In genomic region chr1:224137518-224137917, GRCh38 we compare ENCODE assay signal across 21 cellular contexts. TPM values are rescaled to one million over a fixed set of nuclear protein-coding genes. Genes with fewer than 3 reads are reported as not detected.
DNase-seq lines count a peak whose midpoint lies in the region; ATAC-seq, FAIRE-seq and TF ChIP-seq lines count a peak whose summit lies in the region.
"Had no signal": no experiment of that assay in that cellular context is flagged by ENCODE, and none has a peak within 500 bp of the region (broad histone marks: within the 10 kb centered on the region; RNA-seq: fewer than 3 reads in every experiment).

No MANE protein-coding gene starts in this region.

- no peaks in the 10 kb centered on the region for H3K27me3 ChIP-seq in GM12878 (replicated peaks in 1 of 2; ENCODE audit: control insufficient read depth in 2 of 2, insufficient read depth in 2 of 2, low read length in 1 of 2)

- SMC1A ChIA-PET in GM12878 (lab: Charles Lee; ENCODE audit: uncharacterized antibody, unreplicated experiment) = interaction anchor here (0.6 to 0.8 kb wide), 2 partner anchors 8 to 54 kb away, joined by 3 read pairs; no protein-coding TSS in a partner anchor

- H3K79me2 ChIP-seq in GM12878 (ENCODE audit: control insufficient read depth, insufficient read depth, low read length) = no peaks in the 10 kb centered on the region

- POLR2A ChIA-PET in HEK293 (lab: Yijun Ruan, JAX) (interaction anchor here (1.0 kb wide), 1 partner anchor 361 kb away, joined by 3 read pairs; no protein-coding TSS in a partner anchor), GM12878 (lab: Charles Lee) (no interaction called here)
- POLR2A ChIA-PET in naive thymus-derived CD8-positive, alpha-beta T cell (lab: Charles Lee) = interaction anchor here (0.5 to 1.2 kb wide), 2 partner anchors 45 to 214 kb away, joined by 3 to 4 read pairs; partner anchors contain the start of gene DEGS1

- CTCF ChIA-PET in HEK293 (lab: Yijun Ruan, JAX) (interaction anchor here (0.6 to 2.3 kb wide), 4 partner anchors 9 to 399 kb away, joined by 3 to 7 read pairs (median 3); no protein-coding TSS in a partner anchor), GM12878 (lab: Yijun Ruan, JAX) (interaction anchor here (0.8 to 2.0 kb wide), 4 partner anchors 16 to 320 kb away, joined by 3 to 8 read pairs (median 4); no protein-coding TSS in a partner anchor)

- no peak overlapping the region for H3K4me3 Mint-ChIP-seq in activated naive CD4-positive, alpha-beta T cell treated with anti-CD3 and anti-CD28 coated beads, Interleukin-2, amount 50 U/mL, for 24 hours
- no peak overlapping the region for H3K4me3 Mint-ChIP-seq in stimulated activated memory B cell treated with anti-CD40 and anti-IgM and Interleukin-4, amounts not matched to agents 10 μg/mL and 1 μg/mL and 100 μg/mL, for 72 hours
- no peak overlapping the region for H3K4me3 Mint-ChIP-seq in naive thymus-derived CD8-positive, alpha-beta T cell
- H3K4me3 Mint-ChIP-seq: CD14-positive monocyte, IgD-negative memory B cell had no signal

- no peak for DNase-seq in activated naive CD4-positive, alpha-beta T cell (lab: John Stamatoyannopoulos, UW)
- DNase-seq in GM12878 (ENCODE audit: low read depth, low spot score) (no peak), NCI-H2029 treated with DMSO at 0.1 percent for 48 hours (lab: John Stamatoyannopoulos, UW) (no peak)
- DNase-seq in stimulated activated CD4-positive, alpha-beta T cell treated with anti-CD3 and anti-CD28 coated beads, Interleukin-12 subunit alpha, Interleukin-12 subunit beta, amount 100 ng/mL, for 4 hours = no peak
- no peak for DNase-seq in naive thymus-derived CD8-positive, alpha-beta T cell
- DNase-seq: DMS53, GDM1, GM23248, HCEC 1CT, Karpas-422, NCI-H1694, NCI-H2081 treated with DMSO at 0.1 percent for 48 hours, NCI-H446, NCI-H526, Right ventricle myocardium superior had no signal

- H3K4me1 Mint-ChIP-seq in activated naive CD4-positive, alpha-beta T cell treated with anti-CD3 and anti-CD28 coated beads, Interleukin-2, amount 50 U/mL, for 24 hours = no peaks in the 10 kb centered on the region
- peaks cover 8% of the 10 kb centered on the region for H3K4me1 Mint-ChIP-seq in stimulated activated memory B cell treated with anti-CD40 and anti-IgM and Interleukin-4, amounts not matched to agents 10 μg/mL and 1 μg/mL and 100 μg/mL, for 72 hours
- H3K4me1 Mint-ChIP-seq in naive thymus-derived CD8-positive, alpha-beta T cell = no peaks in the 10 kb centered on the region
- H3K4me1 Mint-ChIP-seq: CD14-positive monocyte, IgD-negative memory B cell had no signal

- no peaks in the 10 kb centered on the region for H3K4me1 ChIP-seq in HEK293 (ENCODE audit: control insufficient read depth, insufficient read depth, low read length)
- no peaks in the 10 kb centered on the region for H3K4me1 ChIP-seq in GM12878 (ENCODE audit: control insufficient read depth, insufficient read depth, low read length)

- H3K9me3 ChIP-seq in HEK293 (ENCODE audit: control insufficient read depth, insufficient read depth, low read depth, low read length) (no peaks in the 10 kb centered on the region), GM12878 (replicated peaks; ENCODE audit: control insufficient read depth, insufficient read depth, low read length) (no peaks in the 10 kb centered on the region)

- peak overlapping the region; percentile 41 for H3K27ac Mint-ChIP-seq in activated naive CD4-positive, alpha-beta T cell treated with anti-CD3 and anti-CD28 coated beads, Interleukin-2, amount 50 U/mL, for 24 hours
- peak overlapping the region; percentile 52 for H3K27ac Mint-ChIP-seq in stimulated activated memory B cell treated with anti-CD40 and anti-IgM and Interleukin-4, amounts not matched to agents 10 μg/mL and 1 μg/mL and 100 μg/mL, for 72 hours
- H3K27ac Mint-ChIP-seq in naive thymus-derived CD8-positive, alpha-beta T cell = peak overlapping the region in 2 of 10 donors; percentile 35 to 64
- H3K27ac Mint-ChIP-seq: IgD-negative memory B cell had no signal

- no peak for ATAC-seq in GM12878
- peak; percentile 47 for ATAC-seq in stimulated activated memory B cell treated with anti-CD40 and anti-IgM and Interleukin-4, amounts not matched to agents 10 μg/mL and 1 μg/mL and 100 μg/mL, for 72 hours
- ATAC-seq in naive thymus-derived CD8-positive, alpha-beta T cell = no peak

- TF ChIP-seq EP300 in GM12878 (IDR thresholded peaks at IDR 0.05; ENCODE audit: borderline replicate concordance in 1 of 2, control insufficient read depth in 1 of 2, low read depth in 2 of 2, low read length in 2 of 2) = no peak

- no peak for TF ChIP-seq CTCF in HEK293 (tag by site-specific recombination; IDR thresholded peaks at IDR 0.05)
- no peak for TF ChIP-seq CTCF in GM12878 (IDR thresholded peaks at IDR 0.05 in 2 of 3, conservative IDR thresholded peaks at IDR 0.05 in 1 of 3; ENCODE audit: control insufficient read depth in 2 of 3, extremely low read depth in 1 of 3, insufficient read depth in 1 of 3, low read depth in 3 of 3, low read length in 3 of 3)

- H3K9ac ChIP-seq in GM12878 (ENCODE audit: control insufficient read depth, insufficient read depth, low read length) = no peak overlapping the region
- H3K9ac ChIP-seq: GM23248 had no signal

- peaks cover 3% of the 10 kb centered on the region for H3K36me3 Mint-ChIP-seq in activated naive CD4-positive, alpha-beta T cell treated with anti-CD3 and anti-CD28 coated beads, Interleukin-2, amount 50 U/mL, for 24 hours
- peaks cover 19% of the 10 kb centered on the region for H3K36me3 Mint-ChIP-seq in stimulated activated memory B cell treated with anti-CD40 and anti-IgM and Interleukin-4, amounts not matched to agents 10 μg/mL and 1 μg/mL and 100 μg/mL, for 72 hours
- H3K36me3 Mint-ChIP-seq in naive thymus-derived CD8-positive, alpha-beta T cell = peaks cover 0 to 78% (median 10%) of the 10 kb centered on the region in 3 donors

- intact Hi-C loops in GM12878 (cut with micrococcal nuclease; ENCODE audit: unreplicated experiment) = no loop called here

- no peak for FAIRE-seq in GM12878 (lab: Jason Lieb, UNC)
- FAIRE-seq: A204.1 had no signal

- no peak overlapping the region for H2AFZ ChIP-seq in GM12878 (ENCODE audit: control insufficient read depth, low read depth, low read length)
- H2AFZ ChIP-seq: GM23248 had no signal

- in situ Hi-C loops in GM12878 (cut with MboI) = no loop called here

- H3K36me3 ChIP-seq in HEK293 (ENCODE audit: control insufficient read depth in 2 of 2, insufficient read depth in 1 of 2, low read length in 2 of 2) (peaks cover 62 to 82% of the 10 kb centered on the region in 2 experiments), GM12878 (ENCODE audit: control insufficient read depth in 2 of 2, insufficient read depth in 2 of 2, low read length in 1 of 2) (peaks cover 0 to 10% of the 10 kb centered on the region in 2 experiments; a peak in 2 of 4 replicates)

- H3K27ac ChIP-seq in HEK293 (ENCODE audit: extremely low read depth, low read depth, low read length) (no peak overlapping the region), GM12878 (ENCODE audit: control insufficient read depth, insufficient read depth) (no peak overlapping the region)
- H3K27ac ChIP-seq: GM23248 had no signal

- TF ChIP-seq RAD21 in GM12878 (IDR thresholded peaks at IDR 0.05; ENCODE audit: insufficient read depth, low read depth, low read length) = no peak

- no peaks in the 10 kb centered on the region for H4K20me1 ChIP-seq in GM12878 (ENCODE audit: control insufficient read depth, insufficient read depth)

- H3K4me3 ChIP-seq in HEK293 (ENCODE audit: low read depth, low read length) = no peak overlapping the region
- H3K4me3 ChIP-seq in GM12878 = no peak overlapping the region
- H3K4me3 ChIP-seq: GM23248 had no signal

- BruUV-seq in GM12878 (replicated peaks; lab: Mats Ljungman, UMichigan) = TSS peak; percentile 43

- RAD21 ChIA-PET in GM12878 (lab: Charles Lee; ENCODE audit: unreplicated experiment) = interaction anchor here (1.0 kb wide), 1 partner anchor 32 kb away, joined by 3 read pairs; no protein-coding TSS in a partner anchor

- H3K9me3 Mint-ChIP-seq in activated naive CD4-positive, alpha-beta T cell treated with anti-CD3 and anti-CD28 coated beads, Interleukin-2, amount 50 U/mL, for 24 hours = no peaks in the 10 kb centered on the region
- no peaks in the 10 kb centered on the region for H3K9me3 Mint-ChIP-seq in stimulated activated memory B cell treated with anti-CD40 and anti-IgM and Interleukin-4, amounts not matched to agents 10 μg/mL and 1 μg/mL and 100 μg/mL, for 72 hours
- H3K9me3 Mint-ChIP-seq in naive thymus-derived CD8-positive, alpha-beta T cell = no peaks in the 10 kb centered on the region
- H3K9me3 Mint-ChIP-seq: CD14-positive monocyte, IgD-negative memory B cell had no signal

- no peaks in the 10 kb centered on the region for H3K27me3 Mint-ChIP-seq in activated naive CD4-positive, alpha-beta T cell treated with anti-CD3 and anti-CD28 coated beads, Interleukin-2, amount 50 U/mL, for 24 hours
- H3K27me3 Mint-ChIP-seq in stimulated activated memory B cell treated with anti-CD40 and anti-IgM and Interleukin-4, amounts not matched to agents 10 μg/mL and 1 μg/mL and 100 μg/mL, for 72 hours = no peaks in the 10 kb centered on the region
- H3K27me3 Mint-ChIP-seq in naive thymus-derived CD8-positive, alpha-beta T cell = no peaks in the 10 kb centered on the region
- H3K27me3 Mint-ChIP-seq: IgD-negative memory B cell had no signal

- H3K4me2 ChIP-seq in GM12878 (ENCODE audit: control insufficient read depth, insufficient read depth) = no peak overlapping the region

- no peak for TF ChIP-seq POLR2A in GM12878 (IDR thresholded peaks at IDR 0.05; ENCODE audit: low read depth, low read length)

RNA-seq across cellular contexts. Expression of gene FBXO28, which starts 23.6 kb away (rescaled TPM):
- total RNA-seq in GM12878 (2013; cell fraction: nucleolus; rRNA removed) = 62.1 and 71.4 TPM in 2 replicates
- total RNA-seq in GM12878 (2014; rRNA removed) (15.5 and 20.6 TPM in 2 replicates), GM12878 (2014; rRNA removed; fragmentation: Illumina TruSeq; extraction: Trizol) (17.7 and 18.1 TPM in 2 replicates), GM12878 (2021) (20.5 and 23.2 TPM in 2 replicates)
- polyA plus RNA-seq in GM12878 (2011; ENCODE audit: low read depth) = 5.1 TPM
- polyA plus RNA-seq in GM12878 (2011; rRNA removed) (18.7 and 31.3 TPM in 2 replicates), GM12878 (2014; fragmentation: Illumina TruSeq; extraction: Trizol) (14.1 and 16.3 TPM in 2 replicates), GM12878 (2014; fragmentation: Nextera tagmentation; extraction: Ambion mirVana) (1 to 10 TPM; 4.3 to 4.5 TPM), GM12878 (2014; rRNA removed) (13.3 and 15.4 TPM in 2 replicates), GM12878 (2016; fragmentation: Nextera tagmentation; extraction: Ambion mirVana) (10 to 100 TPM; 18.7 to 21.5 TPM)
- 8.7 and 10.0 TPM in 2 replicates for polyA plus RNA-seq in GM12878 (2011; cell fraction: cytosol; rRNA removed)
- 9.9 and 10.9 TPM in 2 replicates for polyA plus RNA-seq in GM12878 (2011; cell fraction: nucleus; rRNA removed)
- 9.2 and 11.0 TPM in 2 replicates for polyA plus RNA-seq in GM12878 (2012)
- 14.9 and 21.6 TPM in 2 replicates for polyA minus RNA-seq in GM12878 (2011; rRNA and poly(A)+ RNA removed)
- polyA minus RNA-seq in GM12878 (2011; cell fraction: cytosol; rRNA and poly(A)+ RNA removed) = 5.1 and 8.5 TPM in 2 replicates
- polyA minus RNA-seq in GM12878 (2011; cell fraction: nucleus; rRNA and poly(A)+ RNA removed) = 11.0 and 21.4 TPM in 2 replicates
- 10 to 100 TPM; 38.8 to 45.9 TPM for total RNA-seq in naive thymus-derived CD8-positive, alpha-beta T cell
- polyA plus RNA-seq in naive thymus-derived CD8-positive, alpha-beta T cell = 10 to 100 TPM; 15.5 to 16.1 (median 15.9) TPM

RNA-seq across cellular contexts. Expression of gene DEGS1, which starts 45.5 kb away (rescaled TPM):
- total RNA-seq in GM12878 (2013; cell fraction: nucleolus; rRNA removed) = 99.6 and 106 TPM in 2 replicates
- total RNA-seq in GM12878 (2014; rRNA removed) (43.8 and 55.4 TPM in 2 replicates), GM12878 (2014; rRNA removed; fragmentation: Illumina TruSeq; extraction: Trizol) (39.8 and 41.4 TPM in 2 replicates), GM12878 (2021) (35.1 and 37.0 TPM in 2 replicates)
- 22.4 TPM for polyA plus RNA-seq in GM12878 (2011; ENCODE audit: low read depth)
- polyA plus RNA-seq in GM12878 (2011; rRNA removed) (133 and 183 TPM in 2 replicates), GM12878 (2014; fragmentation: Illumina TruSeq; extraction: Trizol) (57.8 and 71.8 TPM in 2 replicates), GM12878 (2014; fragmentation: Nextera tagmentation; extraction: Ambion mirVana) (10 to 100 TPM; 16.5 to 26.7 TPM), GM12878 (2014; rRNA removed) (39.6 and 48.1 TPM in 2 replicates), GM12878 (2016; fragmentation: Nextera tagmentation; extraction: Ambion mirVana) (10 to 100 TPM; 81.4 to 85.9 TPM)
- 48.6 and 87.1 TPM in 2 replicates for polyA plus RNA-seq in GM12878 (2011; cell fraction: cytosol; rRNA removed)
- polyA plus RNA-seq in GM12878 (2011; cell fraction: nucleus; rRNA removed) = 34.0 and 57.9 TPM in 2 replicates
- 26.6 and 28.4 TPM in 2 replicates for polyA plus RNA-seq in GM12878 (2012)
- polyA minus RNA-seq in GM12878 (2011; rRNA and poly(A)+ RNA removed) = 46.3 and 48.6 TPM in 2 replicates
- polyA minus RNA-seq in GM12878 (2011; cell fraction: cytosol; rRNA and poly(A)+ RNA removed) = 18.7 and 28.2 TPM in 2 replicates
- 13.2 and 23.2 TPM in 2 replicates for polyA minus RNA-seq in GM12878 (2011; cell fraction: nucleus; rRNA and poly(A)+ RNA removed)
- total RNA-seq in naive thymus-derived CD8-positive, alpha-beta T cell = 10 to 100 TPM; 35.0 to 35.2 TPM
- 10 to 100 TPM; 49.0 to 77.9 (median 63.4) TPM for polyA plus RNA-seq in naive thymus-derived CD8-positive, alpha-beta T cell
